ENCODE assay signal across 7 cellular contexts in the genomic region with DNA sequence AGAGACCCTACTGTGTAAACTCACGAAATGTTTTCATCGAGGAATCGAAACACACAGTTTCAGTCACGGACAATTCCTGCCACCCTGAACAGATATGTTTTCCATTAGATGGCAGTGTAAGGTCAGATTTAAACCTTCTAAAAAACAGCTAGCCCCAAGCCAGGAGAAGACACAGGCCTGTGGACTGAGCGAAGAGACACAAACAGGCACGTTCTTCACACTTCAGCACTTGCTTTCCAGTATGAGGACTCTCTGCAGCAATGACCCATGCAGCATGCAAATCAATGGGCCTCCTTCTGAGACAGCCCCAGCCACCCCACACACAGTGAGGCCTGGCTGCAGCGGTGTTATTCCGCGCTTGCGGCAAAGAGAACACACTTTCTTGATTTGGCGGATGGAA.
DNase-seq lines count a peak whose midpoint lies in the region; ATAC-seq and TF ChIP-seq lines count a peak whose summit lies in the region.

No MANE protein-coding gene starts in this region.

- no peak for ATAC-seq in HG03442 (IDR thresholded peaks at IDR 0.05; ENCODE audit: unreplicated experiment)
- no peak for ATAC-seq in HG03175 (IDR thresholded peaks at IDR 0.05; ENCODE audit: unreplicated experiment)

- TF ChIP-seq CTCF in GM12864 (IDR thresholded peaks at IDR 0.05; ENCODE audit: low read depth, low read length, missing control alignments): no peak

- DNase-seq in GM12864 (ENCODE audit: low read depth): peak; percentile 66
- DNase-seq in NCI-H69 (lab: John Stamatoyannopoulos, UW): peak; percentile 40
- DNase-seq in fibroblast of peridontal ligament (ENCODE audit: extremely low read depth): peak; percentile 70
- DNase-seq in pons (ENCODE audit: low spot score): peak; percentile 30
- no peak for DNase-seq in NCI-H524 treated with DMSO at 0.1 percent for 48 hours (lab: John Stamatoyannopoulos, UW)

- no peak overlapping the region; the same call in 1 of the 2 replicates for H3K4me3 ChIP-seq in GM12864 (ENCODE audit: low read depth, low read length)
